ENCODE assay signal across 1 cellular context in the genomic region with DNA sequence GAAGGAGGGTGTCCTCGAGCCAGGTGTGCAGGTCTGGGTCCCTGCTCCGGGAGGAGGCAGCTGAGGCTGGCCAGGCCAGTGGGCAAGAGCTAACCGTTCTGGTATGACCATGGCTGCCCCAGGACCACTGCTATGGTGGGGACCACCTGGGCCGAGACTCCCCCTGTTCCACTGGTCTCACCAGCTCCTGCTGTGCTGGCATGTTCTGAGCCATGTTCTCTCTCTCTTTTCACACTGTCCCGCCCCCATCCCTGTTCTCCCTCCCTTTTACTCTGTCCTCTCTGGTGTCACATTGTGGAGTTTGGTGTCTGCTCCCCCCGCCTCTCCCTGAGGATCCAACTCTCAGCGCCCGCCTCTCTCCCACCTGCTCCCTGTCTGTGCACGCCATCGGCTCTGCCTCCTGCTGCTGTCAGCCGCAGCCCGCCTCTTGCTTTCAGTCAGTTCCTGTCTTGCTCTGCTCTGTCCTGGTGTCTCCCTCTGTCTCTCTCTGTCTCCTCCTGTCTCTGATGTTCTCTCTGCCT.
TF ChIP-seq lines count a peak whose summit lies in the region.

No MANE protein-coding gene starts in this region.

TF ChIP-seq in SK-N-SH, 30 proteins besides CTCF, POLR2A, EP300 and RAD21 (continued from another document):
- TF ChIP-seq, protein P1, sequence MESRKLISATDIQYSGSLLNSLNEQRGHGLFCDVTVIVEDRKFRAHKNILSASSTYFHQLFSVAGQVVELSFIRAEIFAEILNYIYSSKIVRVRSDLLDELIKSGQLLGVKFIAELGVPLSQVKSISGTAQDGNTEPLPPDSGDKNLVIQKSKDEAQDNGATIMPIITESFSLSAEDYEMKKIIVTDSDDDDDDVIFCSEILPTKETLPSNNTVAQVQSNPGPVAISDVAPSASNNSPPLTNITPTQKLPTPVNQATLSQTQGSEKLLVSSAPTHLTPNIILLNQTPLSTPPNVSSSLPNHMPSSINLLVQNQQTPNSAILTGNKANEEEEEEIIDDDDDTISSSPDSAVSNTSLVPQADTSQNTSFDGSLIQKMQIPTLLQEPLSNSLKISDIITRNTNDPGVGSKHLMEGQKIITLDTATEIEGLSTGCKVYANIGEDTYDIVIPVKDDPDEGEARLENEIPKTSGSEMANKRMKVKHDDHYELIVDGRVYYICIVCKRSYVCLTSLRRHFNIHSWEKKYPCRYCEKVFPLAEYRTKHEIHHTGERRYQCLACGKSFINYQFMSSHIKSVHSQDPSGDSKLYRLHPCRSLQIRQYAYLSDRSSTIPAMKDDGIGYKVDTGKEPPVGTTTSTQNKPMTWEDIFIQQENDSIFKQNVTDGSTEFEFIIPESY (IDR thresholded peaks at IDR 0.05; ENCODE audit: borderline replicate concordance, low read depth): no peak
